In the genomic region with DNA sequence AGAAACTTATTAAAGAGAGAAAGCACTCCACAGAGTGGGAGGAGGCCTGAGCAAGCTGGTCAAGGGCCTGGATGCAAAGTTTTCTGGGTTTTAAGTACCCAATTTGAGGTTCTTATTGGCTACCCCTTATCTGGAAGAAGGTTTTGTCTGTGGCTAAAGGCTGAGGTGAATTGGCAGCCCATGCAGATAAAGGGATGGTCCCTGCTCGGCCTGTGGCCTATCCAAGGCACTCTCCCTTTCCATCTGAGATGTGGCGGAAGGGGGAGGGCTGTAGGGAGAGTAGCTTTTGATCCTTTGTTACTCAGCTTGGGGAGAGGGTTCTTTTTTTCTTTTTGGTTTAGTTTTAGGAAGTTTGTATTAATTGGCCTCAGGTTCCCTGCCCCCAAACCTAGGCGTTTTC, we compare ENCODE assay signal across 27 cellular contexts.
"Had no signal": no experiment of that assay in that cellular context is flagged by ENCODE, and none has a peak within 500 bp of the region (broad histone marks: within the 10 kb centered on the region; RNA-seq: fewer than 3 reads in every experiment).

No MANE protein-coding gene starts in this region.

- H3K27me3 ChIP-seq: brain microvascular endothelial cell, cardiac muscle cell, Peyer's patch, SJSA1 had no signal

- H3K9me3 ChIP-seq: Peyer's patch, SJSA1 had no signal

- H3K4me3 ChIP-seq: cardiac muscle cell, Peyer's patch, SJSA1 had no signal

- H3K4me3 Mint-ChIP-seq: activated CD4-positive, alpha-beta memory T cell treated with anti-CD3 and anti-CD28 coated beads for 36 hours; activated CD4-positive, alpha-beta T cell treated with anti-CD3 and anti-CD28 coated beads, Interleukin-2, amount 10 ng/mL, durations not matched to agents 7 days and 5 days; activated naive CD4-positive, alpha-beta T cell treated with anti-CD3 and anti-CD28 coated beads, Interleukin-2, amount 10 ng/mL, durations not matched to agents 7 days and 5 days; activated naive CD8-positive, alpha-beta T cell treated with anti-CD3 and anti-CD28 coated beads for 36 hours; activated T-cell treated with anti-CD3 and anti-CD28 coated beads, Interleukin-2, amount 50 U/mL, for 72 hours; T-helper 2 cell treated with Interferon-gamma antibody and Interleukin-4, amounts not matched to agents 5 μg/mL and 100 μg/mL, for 36 hours had no signal

- H3K36me3 Mint-ChIP-seq: activated CD4-positive, alpha-beta memory T cell treated with anti-CD3 and anti-CD28 coated beads for 36 hours; activated naive CD4-positive, alpha-beta T cell treated with anti-CD3 and anti-CD28 coated beads, Interleukin-2, amount 10 ng/mL, durations not matched to agents 7 days and 5 days; activated naive CD8-positive, alpha-beta T cell treated with anti-CD3 and anti-CD28 coated beads for 36 hours had no signal

- H3K4me1 Mint-ChIP-seq: activated CD4-positive, alpha-beta T cell treated with anti-CD3 and anti-CD28 coated beads, Interleukin-2, amount 10 ng/mL, durations not matched to agents 7 days and 5 days; activated naive CD4-positive, alpha-beta T cell treated with anti-CD3 and anti-CD28 coated beads, Interleukin-2, amount 10 ng/mL, durations not matched to agents 7 days and 5 days; activated naive CD8-positive, alpha-beta T cell treated with anti-CD3 and anti-CD28 coated beads for 36 hours had no signal

- DNase-seq: activated CD4-positive, alpha-beta memory T cell treated with anti-CD3 and anti-CD28 coated beads for 36 hours; activated CD4-positive, alpha-beta T cell treated with anti-CD3 and anti-CD28 coated beads, Interleukin-2, amount 10 ng/mL, durations not matched to agents 7 days and 5 days; activated CD4-positive, CD25-positive, alpha-beta regulatory T cell; activated CD8-positive, alpha-beta memory T cell treated with anti-CD3 and anti-CD28 coated beads for 24 hours; activated gamma-delta T cell treated with Interleukin-2 at 50 U/mL for 16 hours; activated naive CD4-positive, alpha-beta T cell treated with anti-CD3 and anti-CD28 coated beads, Interleukin-2, amount 10 ng/mL, durations not matched to agents 7 days and 5 days; activated naive CD8-positive, alpha-beta T cell treated with anti-CD3 and anti-CD28 coated beads for 36 hours; activated T-cell treated with anti-CD3 and anti-CD28 coated beads for 4 hours; activated T-cell treated with anti-CD3 and anti-CD28 coated beads, Interleukin-2, amount 50 U/mL, for 72 hours; brain microvascular endothelial cell; Karpas-422; MM.1S; NCI-H1105 treated with DMSO at 0.1 percent for 48 hours; NCI-H1436 treated with DMSO at 0.1 percent for 48 hours; NCI-H187; NCI-H2081; NCI-H510A treated with DMSO at 0.1 percent for 48 hours; NCI-H69; NK-92 treated with Interleukin-12 subunit alpha and Interleukin-12 subunit beta, amount 100 ng/mL, for 24 hours; Peyer's patch; Right ventricle myocardium superior; SW 1271 had no signal

- H3K36me3 ChIP-seq: brain microvascular endothelial cell, cardiac muscle cell, Peyer's patch, SJSA1 had no signal

- H3K9me3 Mint-ChIP-seq: activated CD4-positive, alpha-beta T cell treated with anti-CD3 and anti-CD28 coated beads, Interleukin-2, amount 10 ng/mL, durations not matched to agents 7 days and 5 days; activated naive CD4-positive, alpha-beta T cell treated with anti-CD3 and anti-CD28 coated beads, Interleukin-2, amount 10 ng/mL, durations not matched to agents 7 days and 5 days; activated T-helper 2 cell treated with anti-CD3 and anti-CD28 coated beads, Interferon-gamma antibody, Interleukin-2, Interleukin-4, amounts not matched to agents 10 μg/mL and 5 μg/mL and 100 μg/mL, durations not matched to agents 14 hours and 24 hours and 36 hours; T-helper 2 cell treated with Interferon-gamma antibody and Interleukin-4, amounts not matched to agents 5 μg/mL and 100 μg/mL, for 36 hours had no signal

- H3K4me1 ChIP-seq: Peyer's patch, SJSA1 had no signal

- H3K27me3 Mint-ChIP-seq: activated CD4-positive, alpha-beta memory T cell treated with anti-CD3 and anti-CD28 coated beads for 36 hours; activated CD4-positive, alpha-beta T cell treated with anti-CD3 and anti-CD28 coated beads, Interleukin-2, amount 10 ng/mL, durations not matched to agents 7 days and 5 days; activated naive CD4-positive, alpha-beta T cell treated with anti-CD3 and anti-CD28 coated beads, Interleukin-2, amount 10 ng/mL, durations not matched to agents 7 days and 5 days; activated naive CD8-positive, alpha-beta T cell treated with anti-CD3 and anti-CD28 coated beads for 36 hours had no signal

- H3K27ac ChIP-seq: brain microvascular endothelial cell, cardiac muscle cell, Peyer's patch, RWPE1, SJSA1 had no signal

- H3K27ac Mint-ChIP-seq: activated CD4-positive, alpha-beta memory T cell treated with anti-CD3 and anti-CD28 coated beads for 36 hours; activated CD4-positive, alpha-beta T cell treated with anti-CD3 and anti-CD28 coated beads, Interleukin-2, amount 10 ng/mL, durations not matched to agents 7 days and 5 days; activated naive CD4-positive, alpha-beta T cell treated with anti-CD3 and anti-CD28 coated beads, Interleukin-2, amount 10 ng/mL, durations not matched to agents 7 days and 5 days; activated naive CD8-positive, alpha-beta T cell treated with anti-CD3 and anti-CD28 coated beads for 36 hours; activated T-cell treated with anti-CD3 and anti-CD28 coated beads, Interleukin-2, amount 50 U/mL, for 72 hours; activated T-helper 2 cell treated with anti-CD3 and anti-CD28 coated beads, Interferon-gamma antibody, Interleukin-2, Interleukin-4, amounts not matched to agents 10 μg/mL and 5 μg/mL and 100 μg/mL, durations not matched to agents 14 hours and 24 hours and 36 hours; T-helper 2 cell treated with Interferon-gamma antibody and Interleukin-4, amounts not matched to agents 5 μg/mL and 100 μg/mL, for 36 hours had no signal
